8 cellular contexts compared by ENCODE assay signal in the genomic region with DNA sequence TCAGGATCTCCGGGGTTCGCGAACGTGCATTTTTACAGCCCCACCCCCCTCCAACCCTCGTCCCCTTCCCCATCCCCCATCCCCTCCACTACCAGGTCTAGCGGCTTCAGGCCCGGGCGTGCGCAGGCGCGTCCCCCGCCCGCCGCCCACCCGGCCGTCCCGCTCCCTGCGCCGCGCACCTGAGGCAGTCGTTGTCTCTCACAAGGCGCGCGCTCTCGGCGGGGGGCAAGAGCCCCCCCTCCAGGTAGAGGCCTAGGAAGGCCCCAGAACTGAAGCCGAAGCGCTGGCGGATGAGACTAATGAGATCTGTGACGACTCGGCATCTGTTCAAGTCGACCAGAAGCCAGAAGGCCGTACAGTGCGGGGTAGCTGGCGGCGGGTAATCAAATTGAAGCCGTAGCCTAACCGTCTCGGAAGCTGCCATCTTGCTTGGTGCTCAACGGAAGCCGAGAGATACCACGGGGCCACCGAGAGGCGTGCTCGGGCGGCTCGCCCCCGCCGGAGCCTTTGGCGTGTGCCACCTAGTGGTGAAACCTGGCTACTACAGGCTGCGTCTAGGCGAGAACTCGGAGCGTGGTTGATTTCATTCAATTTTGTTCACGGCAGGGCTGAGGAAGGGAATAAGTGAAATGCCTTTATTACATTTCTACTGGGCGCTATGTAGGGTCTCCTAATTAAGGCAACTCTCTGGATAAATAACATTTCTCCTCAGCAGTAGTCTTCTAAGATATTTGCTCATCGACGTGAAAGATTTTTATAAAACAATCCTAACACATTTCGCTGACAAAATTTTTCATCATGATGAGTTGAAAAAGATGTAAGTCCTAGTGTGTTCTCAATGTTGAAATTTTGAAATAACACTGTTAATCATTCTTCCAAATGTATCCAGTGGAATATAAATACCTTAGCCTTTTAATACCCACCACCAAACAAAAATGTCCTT. TPM values are rescaled to one million over a fixed set of nuclear protein-coding genes. Genes with fewer than 3 reads are reported as not detected.
A peak's percentile ranks its signal among the peaks of the same experiment; 100 is the strongest.
DNase-seq lines count a peak whose midpoint lies in the region; ATAC-seq and TF ChIP-seq lines count a peak whose summit lies in the region.

A gene with protein sequence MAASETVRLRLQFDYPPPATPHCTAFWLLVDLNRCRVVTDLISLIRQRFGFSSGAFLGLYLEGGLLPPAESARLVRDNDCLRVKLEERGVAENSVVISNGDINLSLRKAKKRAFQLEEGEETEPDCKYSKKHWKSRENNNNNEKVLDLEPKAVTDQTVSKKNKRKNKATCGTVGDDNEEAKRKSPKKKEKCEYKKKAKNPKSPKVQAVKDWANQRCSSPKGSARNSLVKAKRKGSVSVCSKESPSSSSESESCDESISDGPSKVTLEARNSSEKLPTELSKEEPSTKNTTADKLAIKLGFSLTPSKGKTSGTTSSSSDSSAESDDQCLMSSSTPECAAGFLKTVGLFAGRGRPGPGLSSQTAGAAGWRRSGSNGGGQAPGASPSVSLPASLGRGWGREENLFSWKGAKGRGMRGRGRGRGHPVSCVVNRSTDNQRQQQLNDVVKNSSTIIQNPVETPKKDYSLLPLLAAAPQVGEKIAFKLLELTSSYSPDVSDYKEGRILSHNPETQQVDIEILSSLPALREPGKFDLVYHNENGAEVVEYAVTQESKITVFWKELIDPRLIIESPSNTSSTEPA (minus strand): TSS at position 455 of the 943 bp plus-strand sequence. CDS start 31 bp downstream, at position 424.

- no peaks in the 10 kb centered on the region for H3K9me3 ChIP-seq in aorta (ENCODE audit: control insufficient read depth, low read length)

- intact Hi-C loops in T-helper 1 cell treated with Interleukin-12 subunit alpha and Interleukin-12 subunit beta and Interleukin-4 antibody, amounts not matched to agents 30 ng/mL and 1 ng/mL, for 36 hours (cut with micrococcal nuclease): loop anchor here (1.0 kb wide), 7 partner anchors 17 to 889 kb away; a partner anchor contains a TSS
- intact Hi-C loops in left ventricle myocardium superior (cut with micrococcal nuclease): no loop called here
- intact Hi-C loops in aorta (cut with DNase I): loop anchor here in 1 of 2 donors (5.0 kb wide), 1 partner anchor 49 kb away; a partner anchor contains a TSS

- peak within 1 kb of the TSS; percentile 99 to 100 for H3K4me3 ChIP-seq in aorta (ENCODE audit: low read length in 2 of 2)

- ATAC-seq in HG02884 (IDR thresholded peaks at IDR 0.05; ENCODE audit: unreplicated experiment): peak; percentile 98
- peak; percentile 98 for ATAC-seq in left ventricle myocardium superior
- ATAC-seq in aorta (ENCODE audit: low FRiP score): peak; percentile 99

- in situ Hi-C loops in GM13977 (cut with MboI; ENCODE audit: low pct_unique_long_range_greater_than_20kb, low sequenced_read_pairs, unreplicated experiment): no loop called here

- WGBS in aorta, 2 donors: 3% methylated on average over 58 to 59 of the region's 59 CpGs

- peak; percentile 97 for TF ChIP-seq CTCF in GM13977 (IDR thresholded peaks at IDR 0.05; ENCODE audit: extremely low read depth, insufficient read depth, missing control alignments)

- H3K27me3 ChIP-seq in aorta (ENCODE audit: control insufficient read depth in 1 of 2, insufficient read depth in 2 of 2, low read length in 1 of 2): no peaks in the 10 kb centered on the region

- DNase-seq in GM13977 (ENCODE audit: low spot score): peak; percentile 93
- DNase-seq in NCI-H146 treated with DMSO at 0.1 percent for 48 hours (lab: John Stamatoyannopoulos, UW; ENCODE audit: unreplicated experiment): peak; percentile 89
- peak; percentile 87 for DNase-seq in amniotic stem cell (lab: John Stamatoyannopoulos, UW)
- peak; percentile 95 for DNase-seq in left ventricle myocardium superior
- peak; percentile 88 for DNase-seq in putamen (ENCODE audit: low spot score)
- peak; percentile 95 to 97 for DNase-seq in aorta

- H3K36me3 ChIP-seq in aorta (ENCODE audit: control insufficient read depth in 1 of 2, insufficient read depth in 2 of 2, low read length in 1 of 2): no peaks in the 10 kb centered on the region

- H3K4me1 ChIP-seq in aorta (ENCODE audit: control insufficient read depth in 1 of 2, insufficient read depth in 2 of 2, low read length in 2 of 2): no peaks in the 10 kb centered on the region

- H3K27ac ChIP-seq in aorta (ENCODE audit: low read depth in 1 of 2, low read length in 2 of 2): peak within 1 kb of the TSS in 1 of 2 donors; percentile 74

RNA-seq across cellular contexts. Expression of the gene that starts here (rescaled TPM):
- 19.5 and 21.6 TPM in 2 replicates for total RNA-seq in T-helper 1 cell treated with Interleukin-12 subunit alpha and Interleukin-12 subunit beta and Interleukin-4 antibody, amounts not matched to agents 30 ng/mL and 1 ng/mL, for 36 hours
- 8.1 TPM for total RNA-seq in left ventricle myocardium superior
- 10 to 100 TPM; 10.8 to 12.0 TPM for total RNA-seq in aorta
- polyA plus RNA-seq in aorta: 1 to 10 TPM; 7.4 to 9.0 TPM
